In genomic region chr9:18208166-18209059, GRCh38 we compare ENCODE assay signal across 9 cellular contexts.
DNase-seq lines count a peak whose midpoint lies in the region; ATAC-seq and TF ChIP-seq lines count a peak whose summit lies in the region.
"Had no signal": no experiment of that assay in that cellular context is flagged by ENCODE, and none has a peak within 500 bp of the region (broad histone marks: within the 10 kb centered on the region; RNA-seq: fewer than 3 reads in every experiment).

No MANE protein-coding gene starts in this region.

- DNase-seq in NCI-H1694 (lab: John Stamatoyannopoulos, UW) (peak; percentile 13), NCI-H1694 treated with DMSO at 0.1 percent for 48 hours (lab: John Stamatoyannopoulos, UW) (no peak), NCI-H69 (lab: John Stamatoyannopoulos, UW) (peak; percentile 81), epithelial cell of esophagus (ENCODE audit: low read depth) (peak; percentile 72), neural crest cell (ENCODE audit: low read depth, low spot score) (peak; percentile 58)
- no peak for DNase-seq in activated T-cell treated with anti-CD3 and anti-CD28 coated beads, Interleukin-2, amount 50 U/mL, for 24 hours
- DNase-seq in natural killer cell treated with Interleukin-12 subunit alpha and Interleukin-12 subunit beta and Interleukin-15 and Interleukin-18, amount 100 ng/mL, for 72 hours (ENCODE audit: low spot score): no peak
- no peak for DNase-seq in activated T-helper 1 cell treated with anti-CD3 and anti-CD28 coated beads, Interleukin-12 subunit alpha, Interleukin-12 subunit beta, Interleukin-2, Interleukin-4 antibody, amounts not matched to agents 30 ng/mL and 10 ng/mL and 1 ng/mL, durations not matched to agents 14 hours and 24 hours and 36 hours (ENCODE audit: low spot score)

- no peaks in the 10 kb centered on the region for H3K9me3 Mint-ChIP-seq in neural crest cell
- no peaks in the 10 kb centered on the region for H3K9me3 Mint-ChIP-seq in activated T-cell treated with anti-CD3 and anti-CD28 coated beads, Interleukin-2, amount 50 U/mL, for 24 hours
- no peaks in the 10 kb centered on the region for H3K9me3 Mint-ChIP-seq in natural killer cell treated with Interleukin-12 subunit alpha and Interleukin-12 subunit beta and Interleukin-15 and Interleukin-18, amount 100 ng/mL, for 72 hours
- H3K9me3 Mint-ChIP-seq in activated T-helper 1 cell treated with anti-CD3 and anti-CD28 coated beads, Interleukin-12 subunit alpha, Interleukin-12 subunit beta, Interleukin-2, Interleukin-4 antibody, amounts not matched to agents 30 ng/mL and 10 ng/mL and 1 ng/mL, durations not matched to agents 14 hours and 24 hours and 36 hours: no peaks in the 10 kb centered on the region

- intact Hi-C loops in activated T-helper 1 cell treated with anti-CD3 and anti-CD28 coated beads, Interleukin-12 subunit alpha, Interleukin-12 subunit beta, Interleukin-2, Interleukin-4 antibody, amounts not matched to agents 30 ng/mL and 10 ng/mL and 1 ng/mL, durations not matched to agents 14 hours and 24 hours and 36 hours (cut with micrococcal nuclease): no loop called here

- H3K36me3 Mint-ChIP-seq in neural crest cell (ENCODE audit: low read depth): no peaks in the 10 kb centered on the region
- H3K36me3 Mint-ChIP-seq in activated T-cell treated with anti-CD3 and anti-CD28 coated beads, Interleukin-2, amount 50 U/mL, for 24 hours (ENCODE audit: low read depth): no peaks in the 10 kb centered on the region
- no peaks in the 10 kb centered on the region for H3K36me3 Mint-ChIP-seq in natural killer cell treated with Interleukin-12 subunit alpha and Interleukin-12 subunit beta and Interleukin-15 and Interleukin-18, amount 100 ng/mL, for 72 hours
- no peaks in the 10 kb centered on the region for H3K36me3 Mint-ChIP-seq in activated T-helper 1 cell treated with anti-CD3 and anti-CD28 coated beads, Interleukin-12 subunit alpha, Interleukin-12 subunit beta, Interleukin-2, Interleukin-4 antibody, amounts not matched to agents 30 ng/mL and 10 ng/mL and 1 ng/mL, durations not matched to agents 14 hours and 24 hours and 36 hours (ENCODE audit: low read depth)

- H3K4me3 ChIP-seq in epithelial cell of esophagus (ENCODE audit: low read length): no peak overlapping the region
- H3K4me3 ChIP-seq: BLaER1 treated with 17β-estradiol and CSF1 and Interleukin-3, amounts not matched to agents 10 nM and 100 nM had no signal

- no peaks in the 10 kb centered on the region for H3K27me3 Mint-ChIP-seq in neural crest cell (ENCODE audit: low read depth)
- no peaks in the 10 kb centered on the region for H3K27me3 Mint-ChIP-seq in activated T-cell treated with anti-CD3 and anti-CD28 coated beads, Interleukin-2, amount 50 U/mL, for 24 hours
- H3K27me3 Mint-ChIP-seq in natural killer cell treated with Interleukin-12 subunit alpha and Interleukin-12 subunit beta and Interleukin-15 and Interleukin-18, amount 100 ng/mL, for 72 hours: no peaks in the 10 kb centered on the region
- H3K27me3 Mint-ChIP-seq in activated T-helper 1 cell treated with anti-CD3 and anti-CD28 coated beads, Interleukin-12 subunit alpha, Interleukin-12 subunit beta, Interleukin-2, Interleukin-4 antibody, amounts not matched to agents 30 ng/mL and 10 ng/mL and 1 ng/mL, durations not matched to agents 14 hours and 24 hours and 36 hours (ENCODE audit: insufficient read depth): no peaks in the 10 kb centered on the region

- no peak overlapping the region for H3K4me3 Mint-ChIP-seq in neural crest cell
- no peak overlapping the region for H3K4me3 Mint-ChIP-seq in activated T-cell treated with anti-CD3 and anti-CD28 coated beads, Interleukin-2, amount 50 U/mL, for 24 hours
- H3K4me3 Mint-ChIP-seq in natural killer cell treated with Interleukin-12 subunit alpha and Interleukin-12 subunit beta and Interleukin-15 and Interleukin-18, amount 100 ng/mL, for 72 hours: no peak overlapping the region
- H3K4me3 Mint-ChIP-seq in activated T-helper 1 cell treated with anti-CD3 and anti-CD28 coated beads, Interleukin-12 subunit alpha, Interleukin-12 subunit beta, Interleukin-2, Interleukin-4 antibody, amounts not matched to agents 30 ng/mL and 10 ng/mL and 1 ng/mL, durations not matched to agents 14 hours and 24 hours and 36 hours: no peak overlapping the region

- H3K27ac Mint-ChIP-seq in neural crest cell (ENCODE audit: unreplicated experiment): no peak overlapping the region
- no peak overlapping the region for H3K27ac Mint-ChIP-seq in activated T-cell treated with anti-CD3 and anti-CD28 coated beads, Interleukin-2, amount 50 U/mL, for 24 hours
- no peak overlapping the region for H3K27ac Mint-ChIP-seq in natural killer cell treated with Interleukin-12 subunit alpha and Interleukin-12 subunit beta and Interleukin-15 and Interleukin-18, amount 100 ng/mL, for 72 hours
- H3K27ac Mint-ChIP-seq in activated T-helper 1 cell treated with anti-CD3 and anti-CD28 coated beads, Interleukin-12 subunit alpha, Interleukin-12 subunit beta, Interleukin-2, Interleukin-4 antibody, amounts not matched to agents 30 ng/mL and 10 ng/mL and 1 ng/mL, durations not matched to agents 14 hours and 24 hours and 36 hours: no peak overlapping the region

- ATAC-seq in natural killer cell treated with Interleukin-12 subunit alpha and Interleukin-12 subunit beta and Interleukin-15 and Interleukin-18, amount 100 ng/mL, for 72 hours: no peak

- peaks cover 9% of the 10 kb centered on the region for H3K4me1 Mint-ChIP-seq in neural crest cell
- H3K4me1 Mint-ChIP-seq in activated T-cell treated with anti-CD3 and anti-CD28 coated beads, Interleukin-2, amount 50 U/mL, for 24 hours (ENCODE audit: low read depth): no peaks in the 10 kb centered on the region
- H3K4me1 Mint-ChIP-seq in natural killer cell treated with Interleukin-12 subunit alpha and Interleukin-12 subunit beta and Interleukin-15 and Interleukin-18, amount 100 ng/mL, for 72 hours (ENCODE audit: low read depth in 2 of 2): no peaks in the 10 kb centered on the region
- H3K4me1 Mint-ChIP-seq in activated T-helper 1 cell treated with anti-CD3 and anti-CD28 coated beads, Interleukin-12 subunit alpha, Interleukin-12 subunit beta, Interleukin-2, Interleukin-4 antibody, amounts not matched to agents 30 ng/mL and 10 ng/mL and 1 ng/mL, durations not matched to agents 14 hours and 24 hours and 36 hours (ENCODE audit: low read depth): peaks cover 3% of the 10 kb centered on the region

- TF ChIP-seq CTCF in epithelial cell of esophagus (IDR thresholded peaks at IDR 0.05; ENCODE audit: insufficient read depth, low read depth, low read length, missing control alignments) (peak; percentile 82), neural crest cell (conservative IDR thresholded peaks at IDR 0.05) (peak; percentile 81)

Comparison
In these comparisons a context has a peak if more than half of its experiments do, and no peak if none do; other contexts are left out.
1. DNase-seq: peak in NCI-H1694 (single experiment), NCI-H69 (single experiment), epithelial cell of esophagus (single experiment) and neural crest cell (single experiment); none in NCI-H1694 treated with DMSO at 0.1 percent for 48 hours (single experiment), activated T-cell treated with anti-CD3 and anti-CD28 coated beads, Interleukin-2, amount 50 U/mL, for 24 hours (single experiment), natural killer cell treated with Interleukin-12 subunit alpha and Interleukin-12 subunit beta and Interleukin-15 and Interleukin-18, amount 100 ng/mL, for 72 hours (single experiment) and activated T-helper 1 cell treated with anti-CD3 and anti-CD28 coated beads, Interleukin-12 subunit alpha, Interleukin-12 subunit beta, Interleukin-2, Interleukin-4 antibody, amounts not matched to agents 30 ng/mL and 10 ng/mL and 1 ng/mL, durations not matched to agents 14 hours and 24 hours and 36 hours (single experiment).